7 cellular contexts compared by ENCODE assay signal in genomic region chr12:62729579-62730544, GRCh38.
DNase-seq lines count a peak whose midpoint lies in the region; FAIRE-seq and TF ChIP-seq lines count a peak whose summit lies in the region.
"Not testable (repeated sequence)": the region's sequence is repeated elsewhere in the genome, so short reads cannot be mapped to it uniquely, and the experiment has no call there.

No MANE protein-coding gene starts in this region.

- not testable (repeated sequence) for H2AFZ ChIP-seq in GM23248; astrocyte (ENCODE audit: low read depth, low read length)

- intact Hi-C loops in left ventricle myocardium inferior (cut with micrococcal nuclease): not testable (repeated sequence)

- H3K4me2 ChIP-seq in GM23248 (ENCODE audit: unreplicated experiment): peak overlapping the region; percentile 90
- H3K4me2 ChIP-seq in astrocyte (ENCODE audit: low read length): peak overlapping the region; percentile 68

- DNase-seq in GM23248 (peak; percentile 75), OCI-M1 (lab: John Stamatoyannopoulos, UW) (peak; percentile 39), astrocyte (ENCODE audit: low read depth) (peak; percentile 91), dedifferentiated amniotic fluid mesenchymal stem cell (ENCODE audit: extremely low spot score) (peak; percentile 31)
- DNase-seq in left ventricle myocardium inferior: not testable (repeated sequence)

- not testable (repeated sequence) for H3K79me2 ChIP-seq in GM23248 (ENCODE audit: insufficient read depth); astrocyte (ENCODE audit: insufficient read depth, low read length)

- H3K27ac ChIP-seq in GM23248: peak overlapping the region; percentile 98
- peak overlapping the region; percentile 91 for H3K27ac ChIP-seq in astrocyte (ENCODE audit: low read depth, low read length)
- peak overlapping the region; percentile 18 for H3K27ac ChIP-seq in left ventricle myocardium inferior (replicated peaks)
- peak overlapping the region; percentile 60 for H3K27ac ChIP-seq in neutrophil
- H3K27ac ChIP-seq in subcutaneous abdominal adipose tissue (ENCODE audit: low read depth, low read length): peak overlapping the region; percentile 33

- not testable (repeated sequence) for H3K9me3 Mint-ChIP-seq in astrocyte (ENCODE audit: unreplicated experiment)

- not testable (repeated sequence) for FAIRE-seq in astrocyte (lab: Jason Lieb, UNC)

- peaks cover 74% of the 10 kb centered on the region for H3K4me1 ChIP-seq in GM23248 (ENCODE audit: insufficient read depth)
- peaks cover 39% of the 10 kb centered on the region for H3K4me1 ChIP-seq in astrocyte (ENCODE audit: insufficient read depth, low read length)
- peaks cover 31% of the 10 kb centered on the region for H3K4me1 ChIP-seq in left ventricle myocardium inferior
- peaks cover 33 to 35% of the 10 kb centered on the region in 2 experiments for H3K4me1 ChIP-seq in neutrophil (ENCODE audit: control insufficient read depth in 1 of 2, insufficient read depth in 1 of 2, low read depth in 1 of 2, low read length in 1 of 2)
- peaks cover 8 to 36% (median 25%) of the 10 kb centered on the region in 5 donors for H3K4me1 ChIP-seq in subcutaneous abdominal adipose tissue (ENCODE audit: control insufficient read depth in 5 of 5, insufficient read depth in 5 of 5, low read length in 5 of 5)

- not testable (repeated sequence) for H3K4me3 Mint-ChIP-seq in astrocyte (ENCODE audit: unreplicated experiment)

- TF ChIP-seq CTCF in astrocyte (IDR thresholded peaks at IDR 0.05; ENCODE audit: insufficient read depth, low read depth, low read length); left ventricle myocardium inferior (IDR thresholded peaks at IDR 0.05; ENCODE audit: borderline replicate concordance); neutrophil (IDR thresholded peaks at IDR 0.05): not testable (repeated sequence)

- H3K9me2 ChIP-seq in GM23248 (ENCODE audit: insufficient read depth): not testable (repeated sequence)

- H3K36me3 Mint-ChIP-seq in astrocyte (ENCODE audit: low read depth, unreplicated experiment): not testable (repeated sequence)

- in situ Hi-C loops in GM23248 (cut with MboI): not testable (repeated sequence)

- H3F3A ChIP-seq in GM23248 (ENCODE audit: insufficient read depth): peaks cover 68% of the 10 kb centered on the region

- not testable (repeated sequence) for H3K27ac Mint-ChIP-seq in astrocyte (ENCODE audit: unreplicated experiment)

- not testable (repeated sequence) for H3K27me3 Mint-ChIP-seq in astrocyte (ENCODE audit: low read depth, unreplicated experiment)

- peak overlapping the region; percentile 56 for H3K4me3 ChIP-seq in GM23248
- not testable (repeated sequence) for H3K4me3 ChIP-seq in astrocyte (ENCODE audit: insufficient read depth, low read depth, low read length); left ventricle myocardium inferior; neutrophil (ENCODE audit: low read depth in 1 of 2, low read length in 1 of 2); subcutaneous abdominal adipose tissue (ENCODE audit: low read depth in 1 of 5, low read length in 5 of 5)

- H4K20me1 ChIP-seq in GM23248 (ENCODE audit: insufficient read depth); astrocyte (ENCODE audit: insufficient read depth, low read length): not testable (repeated sequence)

- peaks cover 49% of the 10 kb centered on the region for H3K4me1 Mint-ChIP-seq in astrocyte (ENCODE audit: low read depth, unreplicated experiment)

- H3K27me3 ChIP-seq in GM23248 (replicated peaks; ENCODE audit: insufficient read depth); astrocyte (ENCODE audit: insufficient read depth, low read length); left ventricle myocardium inferior (ENCODE audit: low read depth); neutrophil; subcutaneous abdominal adipose tissue (ENCODE audit: control insufficient read depth in 5 of 5, insufficient read depth in 4 of 5, low read length in 5 of 5): not testable (repeated sequence)

- not testable (repeated sequence) for H3K9me3 ChIP-seq in GM23248 (ENCODE audit: low read depth); astrocyte (ENCODE audit: insufficient read depth, low read depth, low read length); left ventricle myocardium inferior (replicated peaks); neutrophil; subcutaneous abdominal adipose tissue (ENCODE audit: control insufficient read depth in 5 of 5, low read length in 5 of 5)

- peak overlapping the region; percentile 79 for H3K9ac ChIP-seq in GM23248
- H3K9ac ChIP-seq in astrocyte (ENCODE audit: low read length): peak overlapping the region; percentile 74
- not testable (repeated sequence) for H3K9ac ChIP-seq in subcutaneous abdominal adipose tissue (ENCODE audit: low read length in 5 of 5)

- not testable (repeated sequence) for H3K36me3 ChIP-seq in GM23248 (ENCODE audit: low read depth); astrocyte (ENCODE audit: insufficient read depth, low read length); left ventricle myocardium inferior; neutrophil; subcutaneous abdominal adipose tissue (ENCODE audit: control insufficient read depth in 5 of 5, insufficient read depth in 5 of 5, low read length in 5 of 5)

- WGBS in GM23248 (ENCODE audit: low coverage in 1 of 2, low lambda C conversion rate in 2 of 2, missing lambda C conversion rate in 2 of 2), 2 experiments: 48 to 49% methylated on average over 13 of the region's 13 CpGs

Comparison
In these comparisons a context has a peak if more than half of its experiments do, and no peak if none do; other contexts are left out.
1. H3K27ac ChIP-seq: peak in every context shown above with its lines; median percentile 98 in GM23248; 91 in astrocyte; 60 in neutrophil; 33 in subcutaneous abdominal adipose tissue; 18 in left ventricle myocardium inferior.